ENCODE assay signal across 1 cellular context in the genomic region with DNA sequence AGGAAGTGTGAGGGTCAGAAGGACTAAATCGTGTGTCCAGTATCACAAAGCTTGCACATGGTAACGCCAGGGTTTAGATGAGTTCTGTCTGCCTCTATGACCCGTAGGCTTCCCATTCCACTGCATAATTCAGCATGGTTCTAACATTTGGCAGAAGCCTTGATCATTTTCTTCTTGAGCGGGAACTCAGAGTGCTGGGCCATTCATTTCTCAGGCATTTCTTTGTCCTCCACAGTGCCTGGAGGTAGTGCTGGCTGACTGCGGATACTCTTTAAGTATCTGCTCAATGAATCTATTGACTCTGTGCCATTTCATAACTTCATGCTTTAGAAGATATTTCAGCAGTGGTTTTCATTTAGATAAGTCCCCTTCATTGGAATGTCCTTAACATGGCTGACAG.
TF ChIP-seq lines count a peak whose summit lies in the region.

No MANE protein-coding gene starts in this region.

TF ChIP-seq in SK-N-SH, 30 proteins besides CTCF, POLR2A, EP300 and RAD21 (continued from another document):
- TF ChIP-seq, protein P1, sequence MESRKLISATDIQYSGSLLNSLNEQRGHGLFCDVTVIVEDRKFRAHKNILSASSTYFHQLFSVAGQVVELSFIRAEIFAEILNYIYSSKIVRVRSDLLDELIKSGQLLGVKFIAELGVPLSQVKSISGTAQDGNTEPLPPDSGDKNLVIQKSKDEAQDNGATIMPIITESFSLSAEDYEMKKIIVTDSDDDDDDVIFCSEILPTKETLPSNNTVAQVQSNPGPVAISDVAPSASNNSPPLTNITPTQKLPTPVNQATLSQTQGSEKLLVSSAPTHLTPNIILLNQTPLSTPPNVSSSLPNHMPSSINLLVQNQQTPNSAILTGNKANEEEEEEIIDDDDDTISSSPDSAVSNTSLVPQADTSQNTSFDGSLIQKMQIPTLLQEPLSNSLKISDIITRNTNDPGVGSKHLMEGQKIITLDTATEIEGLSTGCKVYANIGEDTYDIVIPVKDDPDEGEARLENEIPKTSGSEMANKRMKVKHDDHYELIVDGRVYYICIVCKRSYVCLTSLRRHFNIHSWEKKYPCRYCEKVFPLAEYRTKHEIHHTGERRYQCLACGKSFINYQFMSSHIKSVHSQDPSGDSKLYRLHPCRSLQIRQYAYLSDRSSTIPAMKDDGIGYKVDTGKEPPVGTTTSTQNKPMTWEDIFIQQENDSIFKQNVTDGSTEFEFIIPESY (IDR thresholded peaks at IDR 0.05; ENCODE audit: borderline replicate concordance, low read depth) = no peak
